In the genomic region with DNA sequence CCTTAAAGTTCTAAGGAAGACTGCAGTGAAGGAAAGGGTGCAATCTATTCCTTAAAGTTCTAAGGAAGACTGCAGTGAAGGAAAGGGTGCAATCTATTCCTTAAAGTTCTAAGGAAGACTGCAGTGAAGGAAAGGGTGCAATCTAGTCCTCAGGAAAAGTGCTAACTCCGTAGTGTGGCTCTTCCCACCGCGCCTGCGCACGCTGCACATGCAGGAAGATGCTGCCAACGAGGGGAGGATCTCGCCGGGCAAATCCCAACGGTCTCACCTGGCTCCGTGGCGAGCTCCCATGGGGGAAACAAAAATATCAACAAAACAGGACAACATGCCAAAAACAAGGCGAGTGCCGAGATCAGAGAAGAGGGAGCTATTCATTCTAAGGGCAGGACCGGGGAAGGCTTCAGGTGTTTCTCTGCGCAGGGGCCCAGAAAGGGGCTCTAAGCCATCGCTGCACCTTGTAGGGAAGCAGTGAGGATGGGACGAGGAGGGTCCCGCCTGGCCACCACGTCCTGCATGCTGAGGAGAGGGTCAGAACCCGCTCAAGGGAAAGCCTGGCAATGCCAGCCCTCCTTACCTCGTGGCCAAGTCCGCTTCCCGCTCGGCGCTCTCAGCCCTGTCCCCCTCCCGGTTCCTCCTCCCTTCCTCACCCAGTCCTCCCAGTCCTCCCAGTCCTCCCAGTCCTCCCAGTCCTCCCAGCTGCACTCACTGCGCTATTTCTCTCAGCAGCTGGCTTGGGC, we compare ENCODE assay signal across 21 cellular contexts. TPM values are rescaled to one million over a fixed set of nuclear protein-coding genes. Genes with fewer than 3 reads are reported as not detected.
DNase-seq lines count a peak whose midpoint lies in the region; ATAC-seq and TF ChIP-seq lines count a peak whose summit lies in the region.
"Had no signal": no experiment of that assay in that cellular context is flagged by ENCODE, and none has a peak within 500 bp of the region (broad histone marks: within the 10 kb centered on the region; RNA-seq: fewer than 3 reads in every experiment).

No MANE protein-coding gene starts in this region.

- H3K4me3 ChIP-seq in CD8-positive, alpha-beta memory T cell (ENCODE audit: low read length): no peak overlapping the region
- H3K4me3 ChIP-seq: adrenal gland, GM23248, hepatocyte had no signal

- intact Hi-C loops in Calu3 (cut with micrococcal nuclease; ENCODE audit: unreplicated experiment): no loop called here

- no peaks in the 10 kb centered on the region for H3K36me3 ChIP-seq in CD8-positive, alpha-beta memory T cell (ENCODE audit: insufficient read depth, low read length)
- H3K36me3 ChIP-seq: adrenal gland, right lobe of liver had no signal

- DNase-seq in Calu3 (peak; percentile 28), NCI-H146 treated with DMSO at 0.1 percent for 48 hours (lab: John Stamatoyannopoulos, UW; ENCODE audit: unreplicated experiment) (peak; percentile 17)
- no peak for DNase-seq in stimulated activated effector memory CD8-positive, alpha-beta T cell treated with anti-CD3 and anti-CD28 coated beads, Interleukin-12 subunit alpha, Interleukin-12 subunit beta, amount 100 ng/mL, for 72 hours (ENCODE audit: low spot score in 2 of 2)
- no peak for DNase-seq in CD8-positive, alpha-beta memory T cell
- DNase-seq: adrenal gland; caudate nucleus; effector memory CD4-positive, alpha-beta T cell; EL; GM23248; NCI-H1436; NCI-H510A treated with DMSO at 0.1 percent for 48 hours; right lobe of liver; stimulated activated CD4-positive, alpha-beta T cell treated with anti-CD3 and anti-CD28 coated beads, Interleukin-1b, Interleukin-23, amount 100 ng/mL, for 48 hours; SW 1271 had no signal

- no peaks in the 10 kb centered on the region for H3K4me1 ChIP-seq in CD8-positive, alpha-beta memory T cell (ENCODE audit: insufficient read depth, low read length)
- H3K4me1 ChIP-seq: adrenal gland, right lobe of liver had no signal

- BruUV-seq in Calu3 (replicated peaks; lab: Mats Ljungman, UMichigan): no TSS peak

- H3K27me3 Mint-ChIP-seq in Calu3 (ENCODE audit: unreplicated experiment): peaks cover 84% of the 10 kb centered on the region
- H3K27me3 Mint-ChIP-seq in activated T-helper 17 cell treated with anti-CD3 and anti-CD28 coated beads, Interleukin-2, amount 50 U/mL, for 72 hours: peaks cover 36% of the 10 kb centered on the region
- peaks cover 10 to 46% of the 10 kb centered on the region in 2 donors for H3K27me3 Mint-ChIP-seq in CD8-positive, alpha-beta memory T cell

- POLR2A ChIA-PET in CD8-positive, alpha-beta memory T cell (lab: Charles Lee): no interaction called here

- CTCF ChIA-PET in Calu3 (lab: Charles Lee): no interaction called here
- CTCF ChIA-PET in CD8-positive, alpha-beta memory T cell (lab: Charles Lee): no interaction called here

- peaks cover 11% of the 10 kb centered on the region for H3K36me3 Mint-ChIP-seq in Calu3 (ENCODE audit: insufficient read depth, unreplicated experiment)
- H3K36me3 Mint-ChIP-seq in activated T-helper 17 cell treated with anti-CD3 and anti-CD28 coated beads, Interleukin-2, amount 50 U/mL, for 72 hours (ENCODE audit: low read depth): no peaks in the 10 kb centered on the region
- H3K36me3 Mint-ChIP-seq in stimulated activated effector memory CD8-positive, alpha-beta T cell treated with anti-CD3 and anti-CD28 coated beads, Interleukin-12 subunit alpha, Interleukin-12 subunit beta, amount 100 ng/mL, for 72 hours: no peaks in the 10 kb centered on the region
- no peaks in the 10 kb centered on the region for H3K36me3 Mint-ChIP-seq in CD8-positive, alpha-beta memory T cell
- H3K36me3 Mint-ChIP-seq: mesothelial cell of epicardium had no signal

- H3K27ac Mint-ChIP-seq in Calu3 (ENCODE audit: unreplicated experiment): no peak overlapping the region
- no peak overlapping the region for H3K27ac Mint-ChIP-seq in activated T-helper 17 cell treated with anti-CD3 and anti-CD28 coated beads, Interleukin-2, amount 50 U/mL, for 72 hours
- no peak overlapping the region for H3K27ac Mint-ChIP-seq in stimulated activated effector memory CD8-positive, alpha-beta T cell treated with anti-CD3 and anti-CD28 coated beads, Interleukin-12 subunit alpha, Interleukin-12 subunit beta, amount 100 ng/mL, for 72 hours
- H3K27ac Mint-ChIP-seq in CD8-positive, alpha-beta memory T cell: no peak overlapping the region
- H3K27ac Mint-ChIP-seq: activated T-helper 2 cell treated with anti-CD3 and anti-CD28 coated beads, Interferon-gamma antibody, Interleukin-2, Interleukin-4, amounts not matched to agents 10 μg/mL and 5 μg/mL and 100 μg/mL, durations not matched to agents 14 hours and 24 hours and 36 hours; mesothelial cell of epicardium had no signal

- no peaks in the 10 kb centered on the region for H3K9me3 ChIP-seq in CD8-positive, alpha-beta memory T cell (ENCODE audit: low read length)
- H3K9me3 ChIP-seq: adrenal gland, right lobe of liver had no signal

- H3K9me3 Mint-ChIP-seq in Calu3 (ENCODE audit: low read depth, unreplicated experiment): no peaks in the 10 kb centered on the region
- H3K9me3 Mint-ChIP-seq in activated T-helper 17 cell treated with anti-CD3 and anti-CD28 coated beads, Interleukin-2, amount 50 U/mL, for 72 hours: no peaks in the 10 kb centered on the region
- H3K9me3 Mint-ChIP-seq in stimulated activated effector memory CD8-positive, alpha-beta T cell treated with anti-CD3 and anti-CD28 coated beads, Interleukin-12 subunit alpha, Interleukin-12 subunit beta, amount 100 ng/mL, for 72 hours: no peaks in the 10 kb centered on the region
- H3K9me3 Mint-ChIP-seq in CD8-positive, alpha-beta memory T cell: no peaks in the 10 kb centered on the region
- H3K9me3 Mint-ChIP-seq: activated T-helper 2 cell treated with anti-CD3 and anti-CD28 coated beads, Interferon-gamma antibody, Interleukin-2, Interleukin-4, amounts not matched to agents 10 μg/mL and 5 μg/mL and 100 μg/mL, durations not matched to agents 14 hours and 24 hours and 36 hours; mesothelial cell of epicardium had no signal

- H3K4me1 Mint-ChIP-seq in Calu3 (ENCODE audit: low read depth, unreplicated experiment): peaks cover 27% of the 10 kb centered on the region
- H3K4me1 Mint-ChIP-seq in activated T-helper 17 cell treated with anti-CD3 and anti-CD28 coated beads, Interleukin-2, amount 50 U/mL, for 72 hours: peaks cover 4% of the 10 kb centered on the region
- peaks cover 13% of the 10 kb centered on the region for H3K4me1 Mint-ChIP-seq in stimulated activated effector memory CD8-positive, alpha-beta T cell treated with anti-CD3 and anti-CD28 coated beads, Interleukin-12 subunit alpha, Interleukin-12 subunit beta, amount 100 ng/mL, for 72 hours
- peaks cover 5 to 8% (median 6%) of the 10 kb centered on the region in 3 donors for H3K4me1 Mint-ChIP-seq in CD8-positive, alpha-beta memory T cell

- peak overlapping the region; percentile 70 for H3K4me3 Mint-ChIP-seq in Calu3 (ENCODE audit: low read depth, unreplicated experiment)
- peak overlapping the region; percentile 20 for H3K4me3 Mint-ChIP-seq in activated T-helper 17 cell treated with anti-CD3 and anti-CD28 coated beads, Interleukin-2, amount 50 U/mL, for 72 hours
- peak overlapping the region; percentile 30 for H3K4me3 Mint-ChIP-seq in stimulated activated effector memory CD8-positive, alpha-beta T cell treated with anti-CD3 and anti-CD28 coated beads, Interleukin-12 subunit alpha, Interleukin-12 subunit beta, amount 100 ng/mL, for 72 hours
- peak overlapping the region in 2 of 7 donors; percentile 4 to 24 for H3K4me3 Mint-ChIP-seq in CD8-positive, alpha-beta memory T cell
- H3K4me3 Mint-ChIP-seq: mesothelial cell of epicardium had no signal

- no peak for ATAC-seq in activated T-helper 17 cell treated with anti-CD3 and anti-CD28 coated beads, Interleukin-2, amount 50 U/mL, for 72 hours (replicated peaks)
- ATAC-seq in stimulated activated effector memory CD8-positive, alpha-beta T cell treated with anti-CD3 and anti-CD28 coated beads, Interleukin-12 subunit alpha, Interleukin-12 subunit beta, amount 100 ng/mL, for 72 hours: no peak
- ATAC-seq in GM21526 (IDR thresholded peaks at IDR 0.05; ENCODE audit: low FRiP score, unreplicated experiment) (no peak), GM19328 (IDR thresholded peaks at IDR 0.05; ENCODE audit: unreplicated experiment) (no peak)

- no peak overlapping the region for H3K27ac ChIP-seq in CD8-positive, alpha-beta memory T cell (ENCODE audit: low read depth, low read length)
- H3K27ac ChIP-seq: adrenal gland, C4-2B, GM23248, hepatocyte, right lobe of liver had no signal

- no peak for TF ChIP-seq CTCF in Calu3 (IDR thresholded peaks at IDR 0.05; ENCODE audit: unreplicated experiment)

- no peaks in the 10 kb centered on the region for H3K27me3 ChIP-seq in CD8-positive, alpha-beta memory T cell (ENCODE audit: insufficient read depth, low read length, poor library complexity, severe bottlenecking)
- H3K27me3 ChIP-seq: right lobe of liver had no signal

RNA-seq across cellular contexts. Expression of a gene that starts 24.5 kb away (rescaled TPM):
- total RNA-seq in Calu3 (2022): 44.9 and 46.7 TPM in 2 replicates
- total RNA-seq in activated T-helper 17 cell treated with anti-CD3 and anti-CD28 coated beads, Interleukin-2, amount 50 U/mL, for 72 hours: 10 to 100 TPM; 60.7 to 70.9 TPM
- 10 to 100 TPM; 59.4 to 59.8 TPM for total RNA-seq in CD8-positive, alpha-beta memory T cell
- 21.9 TPM for polyA plus RNA-seq in CD8-positive, alpha-beta memory T cell

RNA-seq across cellular contexts. Expression of a gene that starts 25.2 kb away (rescaled TPM):
- total RNA-seq in Calu3 (2022): 1.5 and 1.7 TPM in 2 replicates
- 1 to 10 TPM in 1 of 2 donors, under 1 TPM in 1; 0.35 to 2.6 TPM for total RNA-seq in activated T-helper 17 cell treated with anti-CD3 and anti-CD28 coated beads, Interleukin-2, amount 50 U/mL, for 72 hours
- total RNA-seq in CD8-positive, alpha-beta memory T cell: under 1 TPM; 0.55 to 0.77 TPM
- polyA plus RNA-seq in CD8-positive, alpha-beta memory T cell: 1.3 TPM

Comparison
In these comparisons a context has a peak if more than half of its experiments do, and no peak if none do; other contexts are left out.
1. DNase-seq: peak in Calu3 (single experiment) and NCI-H146 treated with DMSO at 0.1 percent for 48 hours (single experiment); none in stimulated activated effector memory CD8-positive, alpha-beta T cell treated with anti-CD3 and anti-CD28 coated beads, Interleukin-12 subunit alpha, Interleukin-12 subunit beta, amount 100 ng/mL, for 72 hours (0 of 2) and CD8-positive, alpha-beta memory T cell (0 of 5).